Comparison of ENCODE assay signal across 14 cellular contexts in genomic region chr12:55912908-55913307, GRCh38.
"Had no signal": no experiment of that assay in that cellular context is flagged by ENCODE, and none has a peak within 500 bp of the region (broad histone marks: within the 10 kb centered on the region; RNA-seq: fewer than 3 reads in every experiment).

No MANE protein-coding gene starts in this region.

- H3K36me3 ChIP-seq: colonic mucosa, ovary had no signal

- ATAC-seq: activated CD4-positive, CD25-positive, alpha-beta regulatory T cell treated with anti-CD3 and anti-CD28 coated beads, Interleukin-2, amount 50 U/mL, for 24 hours; sciatic nerve had no signal

- DNase-seq: activated CD4-positive, alpha-beta T cell treated with anti-CD3 and anti-CD28 coated beads, Interleukin-2, amount 50 U/mL, for 1 hour; activated naive CD4-positive, alpha-beta T cell treated with anti-CD3 and anti-CD28 coated beads for 36 hours; amniotic stem cell; central memory CD4-positive, alpha-beta T cell; colonic mucosa; esophagus squamous epithelium; hypothalamus; kidney; stomach; SW 1271; testis had no signal

- H3K4me1 ChIP-seq: colonic mucosa had no signal

- H3K9me3 Mint-ChIP-seq: activated naive CD4-positive, alpha-beta T cell treated with anti-CD3 and anti-CD28 coated beads for 36 hours had no signal

- H3K4me3 ChIP-seq: colonic mucosa, esophagus squamous epithelium, ovary, stomach, testis had no signal

- H3K27me3 ChIP-seq: colonic mucosa, esophagus squamous epithelium, ovary, stomach, testis had no signal

- H3K27ac ChIP-seq: colonic mucosa, esophagus squamous epithelium, ovary had no signal

- H3K9me3 ChIP-seq: colonic mucosa, esophagus squamous epithelium, ovary, stomach, testis had no signal

- H3K4me3 Mint-ChIP-seq: activated naive CD4-positive, alpha-beta T cell treated with anti-CD3 and anti-CD28 coated beads for 36 hours had no signal
